Comparison of ENCODE assay signal across 34 cellular contexts in the genomic region with DNA sequence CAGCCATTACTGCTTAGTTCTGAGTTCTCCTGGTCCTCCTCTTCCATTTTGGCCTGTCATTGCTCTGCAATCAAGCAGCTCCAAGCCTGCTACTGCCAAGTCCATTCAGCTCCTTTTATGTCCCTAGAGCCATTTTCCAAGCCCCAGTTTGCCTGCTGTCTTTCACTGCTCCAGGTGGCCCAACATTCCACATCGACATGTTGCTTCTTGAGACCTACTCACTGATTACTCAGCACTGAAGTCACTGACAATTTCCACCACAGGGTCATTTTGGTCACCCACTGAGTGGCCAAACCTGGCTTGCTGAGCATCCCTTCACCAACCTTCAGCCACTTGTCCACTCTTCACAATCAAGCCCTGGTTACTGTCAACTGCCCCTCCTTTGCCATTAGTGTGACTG. TPM values are rescaled to one million over a fixed set of nuclear protein-coding genes. Genes with fewer than 3 reads are reported as not detected.
"Had no signal": no experiment of that assay in that cellular context is flagged by ENCODE, and none has a peak within 500 bp of the region (broad histone marks: within the 10 kb centered on the region; RNA-seq: fewer than 3 reads in every experiment).

No MANE protein-coding gene starts in this region.

- H3K9me3 ChIP-seq: ascending aorta, Peyer's patch had no signal

- H3K4me1 ChIP-seq: ascending aorta, Peyer's patch had no signal

- H3K27ac ChIP-seq: ascending aorta, KMS-11, Peyer's patch had no signal

- H3K4me3 Mint-ChIP-seq: activated CD4-positive, alpha-beta T cell treated with anti-CD3 and anti-CD28 coated beads, Interleukin-2, amount 10 ng/mL, durations not matched to agents 24 days and 14 days; activated CD8-positive, alpha-beta T cell treated with anti-CD3 and anti-CD28 coated beads for 36 hours; activated naive CD4-positive, alpha-beta T cell treated with anti-CD3 and anti-CD28 coated beads, Interleukin-2, amount 50 U/mL, for 24 hours; activated naive CD8-positive, alpha-beta T cell treated with anti-CD3 and anti-CD28 coated beads, Interleukin-2, amount 10 ng/mL, durations not matched to agents 7 days and 5 days; activated T-cell treated with anti-CD3 and anti-CD28 coated beads, Interleukin-2, amount 50 U/mL, for 24 hours had no signal

- H3K4me1 Mint-ChIP-seq: activated CD4-positive, alpha-beta T cell treated with anti-CD3 and anti-CD28 coated beads, Interleukin-2, amount 10 ng/mL, durations not matched to agents 24 days and 14 days; activated naive CD4-positive, alpha-beta T cell treated with anti-CD3 and anti-CD28 coated beads, Interleukin-2, amount 50 U/mL, for 24 hours; activated naive CD8-positive, alpha-beta T cell treated with anti-CD3 and anti-CD28 coated beads, Interleukin-2, amount 10 ng/mL, durations not matched to agents 7 days and 5 days had no signal

- H3K36me3 ChIP-seq: ascending aorta, Peyer's patch had no signal

- H3K9me3 Mint-ChIP-seq: activated CD4-positive, alpha-beta T cell treated with anti-CD3 and anti-CD28 coated beads, Interleukin-2, amount 10 ng/mL, durations not matched to agents 24 days and 14 days; activated CD8-positive, alpha-beta T cell treated with anti-CD3 and anti-CD28 coated beads for 36 hours; activated naive CD4-positive, alpha-beta T cell treated with anti-CD3 and anti-CD28 coated beads, Interleukin-2, amount 50 U/mL, for 24 hours; activated naive CD8-positive, alpha-beta T cell treated with anti-CD3 and anti-CD28 coated beads, Interleukin-2, amount 10 ng/mL, durations not matched to agents 7 days and 5 days; activated T-cell treated with anti-CD3 and anti-CD28 coated beads, Interleukin-2, amount 50 U/mL, for 24 hours; activated T-helper 2 cell treated with anti-CD3 and anti-CD28 coated beads, Interferon-gamma antibody, Interleukin-2, Interleukin-4, amounts not matched to agents 10 μg/mL and 5 μg/mL and 100 μg/mL, durations not matched to agents 14 hours and 24 hours and 36 hours had no signal

- H3K27me3 ChIP-seq: ascending aorta, Peyer's patch had no signal

- H3K36me3 Mint-ChIP-seq: activated naive CD4-positive, alpha-beta T cell treated with anti-CD3 and anti-CD28 coated beads, Interleukin-2, amount 50 U/mL, for 24 hours; activated naive CD8-positive, alpha-beta T cell treated with anti-CD3 and anti-CD28 coated beads, Interleukin-2, amount 10 ng/mL, durations not matched to agents 7 days and 5 days had no signal

- H3K27me3 Mint-ChIP-seq: activated CD4-positive, alpha-beta T cell treated with anti-CD3 and anti-CD28 coated beads, Interleukin-2, amount 10 ng/mL, durations not matched to agents 24 days and 14 days; activated naive CD8-positive, alpha-beta T cell treated with anti-CD3 and anti-CD28 coated beads, Interleukin-2, amount 10 ng/mL, durations not matched to agents 7 days and 5 days had no signal

- DNase-seq: activated CD4-positive, alpha-beta T cell treated with anti-CD3 and anti-CD28 coated beads, Interleukin-2, amount 10 ng/mL, durations not matched to agents 24 days and 14 days; activated CD4-positive, alpha-beta T cell treated with anti-CD3 and anti-CD28 coated beads, Interleukin-2, amount 50 U/mL, for 4 hours; activated CD8-positive, alpha-beta T cell treated with anti-CD3 and anti-CD28 coated beads for 36 hours; activated gamma-delta T cell; activated naive CD4-positive, alpha-beta T cell treated with Interleukin-2 at 50 U/mL for 16 hours; activated naive CD8-positive, alpha-beta T cell treated with anti-CD3 and anti-CD28 coated beads, Interleukin-2, amount 10 ng/mL, durations not matched to agents 7 days and 5 days; activated T-cell treated with anti-CD3 and anti-CD28 coated beads, Interleukin-2, amount 50 U/mL, for 24 hours; amygdala; NCI-H1105; NCI-H1417 treated with DMSO at 0.1 percent for 48 hours; NCI-H187 treated with DMSO at 0.1 percent for 48 hours; NCI-H2081 treated with DMSO at 0.1 percent for 48 hours; NCI-H226; NCI-H446 treated with DMSO at 0.1 percent for 48 hours; NCI-H524; NCI-H69; NK-92 treated with Interleukin-12 subunit alpha and Interleukin-12 subunit beta, amount 100 ng/mL, for 24 hours; PC-3; Peyer's patch; RPMI8226; SIG-M5; SW 1271; T-helper 1 cell; T-helper 2 cell; T-helper 9 cell had no signal

- H3K27ac Mint-ChIP-seq: activated CD4-positive, alpha-beta T cell treated with anti-CD3 and anti-CD28 coated beads, Interleukin-2, amount 10 ng/mL, durations not matched to agents 24 days and 14 days; activated CD8-positive, alpha-beta T cell treated with anti-CD3 and anti-CD28 coated beads for 36 hours; activated naive CD4-positive, alpha-beta T cell treated with anti-CD3 and anti-CD28 coated beads, Interleukin-2, amount 50 U/mL, for 24 hours; activated naive CD8-positive, alpha-beta T cell treated with anti-CD3 and anti-CD28 coated beads, Interleukin-2, amount 10 ng/mL, durations not matched to agents 7 days and 5 days; activated T-cell treated with anti-CD3 and anti-CD28 coated beads, Interleukin-2, amount 50 U/mL, for 24 hours; activated T-helper 2 cell treated with anti-CD3 and anti-CD28 coated beads, Interferon-gamma antibody, Interleukin-2, Interleukin-4, amounts not matched to agents 10 μg/mL and 5 μg/mL and 100 μg/mL, durations not matched to agents 14 hours and 24 hours and 36 hours had no signal

- H3K9ac ChIP-seq: KMS-11 had no signal

- ATAC-seq: activated CD8-positive, alpha-beta T cell treated with anti-CD3 and anti-CD28 coated beads for 36 hours; PC-3; SK-N-SH treated with all-trans-retinoic acid at 6 μM for 48 hours had no signal

- H3K4me2 ChIP-seq: KMS-11 had no signal

- H3K4me3 ChIP-seq: ascending aorta, Peyer's patch had no signal

RNA-seq across cellular contexts. Expression of a gene that starts 27.2 kb away (rescaled TPM):
- total RNA-seq: ascending aorta, cardiac septum, LHCN-M2, SK-MEL-5 had no signal

RNA-seq across cellular contexts. Expression of a gene that starts 37.6 kb away (rescaled TPM):
- total RNA-seq: activated CD4-positive, alpha-beta T cell treated with anti-CD3 and anti-CD28 coated beads, Interleukin-2, amount 10 ng/mL, durations not matched to agents 24 days and 14 days; activated CD8-positive, alpha-beta memory T cell treated with anti-CD3 and anti-CD28 coated beads for 36 hours; activated CD8-positive, alpha-beta T cell treated with anti-CD3 and anti-CD28 coated beads for 36 hours; activated naive CD8-positive, alpha-beta T cell treated with anti-CD3 and anti-CD28 coated beads, Interleukin-2, amount 10 ng/mL, durations not matched to agents 7 days and 5 days; activated T-helper 2 cell treated with anti-CD3 and anti-CD28 coated beads, Interferon-gamma antibody, Interleukin-2, Interleukin-4, amounts not matched to agents 10 μg/mL and 5 μg/mL and 100 μg/mL, durations not matched to agents 14 hours and 24 hours and 36 hours; ascending aorta had no signal

RNA-seq across cellular contexts. Expression of a gene that starts 47.3 kb away (rescaled TPM):
- total RNA-seq: activated CD4-positive, alpha-beta T cell treated with anti-CD3 and anti-CD28 coated beads, Interleukin-2, amount 10 ng/mL, durations not matched to agents 24 days and 14 days; activated CD8-positive, alpha-beta T cell treated with anti-CD3 and anti-CD28 coated beads for 36 hours; activated naive CD8-positive, alpha-beta T cell treated with anti-CD3 and anti-CD28 coated beads, Interleukin-2, amount 10 ng/mL, durations not matched to agents 7 days and 5 days; ascending aorta; LHCN-M2; Peyer's patch; SK-MEL-5 had no signal

RNA-seq across cellular contexts. Expression of a gene that starts 59.5 kb away (rescaled TPM):
- total RNA-seq: ascending aorta had no signal
